In the genomic region with DNA sequence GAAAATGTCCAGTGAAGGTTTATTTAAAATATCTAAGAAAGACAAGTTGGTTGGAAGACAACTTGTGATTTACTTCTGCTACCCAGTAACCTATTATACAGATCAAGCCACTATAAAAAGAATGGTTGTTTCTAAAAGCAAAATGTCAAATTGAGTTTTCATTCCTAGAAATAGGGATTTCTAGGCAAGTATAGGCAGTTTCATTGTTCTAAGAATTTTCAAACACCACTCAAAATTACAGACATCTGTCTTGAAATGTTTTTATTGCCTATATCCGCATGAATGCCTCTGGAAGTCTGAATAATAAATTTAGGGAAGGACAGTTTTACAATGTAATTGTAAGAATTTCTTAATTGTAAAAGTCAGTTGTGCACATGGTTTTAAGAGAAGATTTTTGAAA, we compare ENCODE assay signal across 26 cellular contexts. TPM values are rescaled to one million over a fixed set of nuclear protein-coding genes. Genes with fewer than 3 reads are reported as not detected.
DNase-seq lines count a peak whose midpoint lies in the region; ATAC-seq and TF ChIP-seq lines count a peak whose summit lies in the region.
"Had no signal": no experiment of that assay in that cellular context is flagged by ENCODE, and none has a peak within 500 bp of the region (broad histone marks: within the 10 kb centered on the region; RNA-seq: fewer than 3 reads in every experiment).

No MANE protein-coding gene starts in this region.

- H3K9me3 ChIP-seq in Caco-2 (0 out of 2 replicates have a peak, but pooled peaks cover 3% of the 10 kb centered on the region), SK-N-MC (ENCODE audit: low read depth, low read length) (0 out of 2 replicates have a peak, but pooled peaks cover 3% of the 10 kb centered on the region)
- H3K9me3 ChIP-seq: A549 had no signal

- TF ChIP-seq CTCF in activated CD8-positive, alpha-beta T cell treated with anti-CD3 and anti-CD28 coated beads for 36 hours (IDR thresholded peaks at IDR 0.05), result no peak
- TF ChIP-seq CTCF in Caco-2 (IDR thresholded peaks at IDR 0.05; ENCODE audit: insufficient read depth in 1 of 2, low read depth in 1 of 2, low read length in 1 of 2, severe bottlenecking in 1 of 2, unreplicated experiment in 1 of 2), result no peak

- peak overlapping the region; percentile 47 for H3K27ac Mint-ChIP-seq in activated CD8-positive, alpha-beta T cell treated with anti-CD3 and anti-CD28 coated beads for 36 hours
- no peak overlapping the region for H3K27ac Mint-ChIP-seq in activated CD8-positive, alpha-beta T cell treated with anti-CD3 and anti-CD28 coated beads, Interleukin-2, amount 10 ng/mL, durations not matched to agents 7 days and 5 days
- H3K27ac Mint-ChIP-seq in Caco-2 (ENCODE audit: unreplicated experiment), result peak overlapping the region; percentile 57
- no peak overlapping the region for H3K27ac Mint-ChIP-seq in stimulated activated effector memory CD8-positive, alpha-beta T cell treated with anti-CD3 and anti-CD28 coated beads, Interleukin-12 subunit alpha, Interleukin-12 subunit beta, amount 100 ng/mL, for 72 hours
- H3K27ac Mint-ChIP-seq: B cell; CD4-positive, alpha-beta T cell; CD8-positive, alpha-beta T cell had no signal

- CTCF ChIA-PET in activated CD8-positive, alpha-beta T cell treated with anti-CD3 and anti-CD28 coated beads for 36 hours (lab: Charles Lee), result interaction anchor here (1.0 kb wide), 1 partner anchor 10 kb away, joined by 3 read pairs; no protein-coding TSS in a partner anchor
- CTCF ChIA-PET in activated CD8-positive, alpha-beta T cell treated with anti-CD3 and anti-CD28 coated beads, Interleukin-2, amount 10 ng/mL, durations not matched to agents 7 days and 5 days (lab: Charles Lee), result interaction anchor here (2.4 to 2.5 kb wide), 2 partner anchors 10 to 202 kb away, joined by 11 to 13 read pairs; no protein-coding TSS in a partner anchor
- CTCF ChIA-PET in Caco-2 (lab: Charles Lee), result no interaction called here
- CTCF ChIA-PET in HEK293T (lab: Yijun Ruan, JAX), result no interaction called here

- no peaks in the 10 kb centered on the region for H3K27me3 Mint-ChIP-seq in activated CD8-positive, alpha-beta T cell treated with anti-CD3 and anti-CD28 coated beads for 36 hours
- H3K27me3 Mint-ChIP-seq in activated CD8-positive, alpha-beta T cell treated with anti-CD3 and anti-CD28 coated beads, Interleukin-2, amount 10 ng/mL, durations not matched to agents 7 days and 5 days (ENCODE audit: low read depth), result no peaks in the 10 kb centered on the region
- no peaks in the 10 kb centered on the region for H3K27me3 Mint-ChIP-seq in Caco-2 (ENCODE audit: insufficient read depth, unreplicated experiment)
- H3K27me3 Mint-ChIP-seq: B cell; CD4-positive, alpha-beta T cell had no signal

- BruUV-seq in Caco-2 (replicated peaks; lab: Mats Ljungman, UMichigan), result no TSS peak

- H3K36me3 ChIP-seq in Caco-2 (ENCODE audit: control insufficient read depth, insufficient read depth, low read length), result no peaks in the 10 kb centered on the region
- peaks cover 87% of the 10 kb centered on the region for H3K36me3 ChIP-seq in SK-N-MC (ENCODE audit: insufficient read depth, low read length)

- H3K27me3 ChIP-seq in Caco-2 (replicated peaks; ENCODE audit: control insufficient read depth, insufficient read depth, low read length), result no peaks in the 10 kb centered on the region
- H3K27me3 ChIP-seq: BLaER1 treated with 17β-estradiol and CSF1 and Interleukin-3, amounts not matched to agents 10 nM and 100 nM had no signal

- H3K9me3 Mint-ChIP-seq in activated CD8-positive, alpha-beta T cell treated with anti-CD3 and anti-CD28 coated beads for 36 hours, result no peaks in the 10 kb centered on the region
- H3K9me3 Mint-ChIP-seq in activated CD8-positive, alpha-beta T cell treated with anti-CD3 and anti-CD28 coated beads, Interleukin-2, amount 10 ng/mL, durations not matched to agents 7 days and 5 days (ENCODE audit: insufficient read depth), result no peaks in the 10 kb centered on the region
- peaks cover 16% of the 10 kb centered on the region for H3K9me3 Mint-ChIP-seq in Caco-2 (ENCODE audit: unreplicated experiment)
- H3K9me3 Mint-ChIP-seq in stimulated activated effector memory CD8-positive, alpha-beta T cell treated with anti-CD3 and anti-CD28 coated beads, Interleukin-12 subunit alpha, Interleukin-12 subunit beta, amount 100 ng/mL, for 72 hours, result no peaks in the 10 kb centered on the region
- H3K9me3 Mint-ChIP-seq: CD4-positive, alpha-beta T cell; CD8-positive, alpha-beta T cell had no signal

- 0 out of 2 replicates have a peak overlapping the region, but pooled peaks have one; percentile 12 for H3K27ac ChIP-seq in SK-N-MC
- H3K27ac ChIP-seq: 22Rv1; A549; BLaER1 treated with 17β-estradiol and CSF1 and Interleukin-3, amounts not matched to agents 10 nM and 100 nM; C4-2B had no signal

- no peak overlapping the region for H3K4me3 Mint-ChIP-seq in activated CD8-positive, alpha-beta T cell treated with anti-CD3 and anti-CD28 coated beads for 36 hours
- no peak overlapping the region for H3K4me3 Mint-ChIP-seq in activated CD8-positive, alpha-beta T cell treated with anti-CD3 and anti-CD28 coated beads, Interleukin-2, amount 10 ng/mL, durations not matched to agents 7 days and 5 days
- no peak overlapping the region for H3K4me3 Mint-ChIP-seq in Caco-2 (ENCODE audit: unreplicated experiment)
- no peak overlapping the region for H3K4me3 Mint-ChIP-seq in stimulated activated effector memory CD8-positive, alpha-beta T cell treated with anti-CD3 and anti-CD28 coated beads, Interleukin-12 subunit alpha, Interleukin-12 subunit beta, amount 100 ng/mL, for 72 hours
- H3K4me3 Mint-ChIP-seq: B cell; CD4-positive, alpha-beta T cell; CD8-positive, alpha-beta T cell had no signal

- no peak for ATAC-seq in activated CD8-positive, alpha-beta T cell treated with anti-CD3 and anti-CD28 coated beads for 36 hours
- ATAC-seq in activated CD8-positive, alpha-beta T cell treated with anti-CD3 and anti-CD28 coated beads, Interleukin-2, amount 10 ng/mL, durations not matched to agents 7 days and 5 days, result no peak
- ATAC-seq in stimulated activated effector memory CD8-positive, alpha-beta T cell treated with anti-CD3 and anti-CD28 coated beads, Interleukin-12 subunit alpha, Interleukin-12 subunit beta, amount 100 ng/mL, for 72 hours, result no peak
- ATAC-seq: A549; CD8-positive, alpha-beta T cell; GM12878 had no signal

- H3K9ac ChIP-seq in SK-N-MC (ENCODE audit: insufficient read length), result no peak overlapping the region
- H3K9ac ChIP-seq: BLaER1 treated with 17β-estradiol and CSF1 and Interleukin-3, amounts not matched to agents 10 nM and 100 nM had no signal

- intact Hi-C loops in activated CD8-positive, alpha-beta T cell treated with anti-CD3 and anti-CD28 coated beads for 36 hours (cut with micrococcal nuclease), result no loop called here
- intact Hi-C loops in Caco-2 (cut with micrococcal nuclease; ENCODE audit: unreplicated experiment), result no loop called here

- DNase-seq in activated CD8-positive, alpha-beta T cell treated with anti-CD3 and anti-CD28 coated beads for 36 hours, result no peak
- DNase-seq in activated CD8-positive, alpha-beta T cell treated with anti-CD3 and anti-CD28 coated beads, Interleukin-2, amount 10 ng/mL, durations not matched to agents 7 days and 5 days, result no peak
- DNase-seq in Caco-2 (no peak), HEK293T (ENCODE audit: extremely low spot score) (no peak), SK-N-MC (ENCODE audit: low read depth, low spot score) (no peak)
- DNase-seq in activated CD4-positive, alpha-beta T cell treated with anti-CD3 and anti-CD28 coated beads, Interleukin-2, amount 50 U/mL, for 1 hour, result no peak
- DNase-seq in stimulated activated effector memory CD8-positive, alpha-beta T cell treated with anti-CD3 and anti-CD28 coated beads, Interleukin-12 subunit alpha, Interleukin-12 subunit beta, amount 100 ng/mL, for 72 hours (ENCODE audit: low spot score in 2 of 2), result no peak
- DNase-seq in activated CD4-positive, alpha-beta T cell treated with anti-CD3 and anti-CD28 coated beads, Interleukin-2, amount 50 U/mL, for 48 hours, result no peak
- DNase-seq: AML-193; CD4-positive, alpha-beta T cell; CD8-positive, alpha-beta T cell; DMS 273 treated with DMSO at 0.1 percent for 48 hours; DMS153; DMS53; DMS79; DND-41; EL; GDM1 had no signal

- H3K4me1 ChIP-seq in Caco-2, result peaks cover 48% of the 10 kb centered on the region
- H3K4me1 ChIP-seq: A549; BLaER1 treated with 17β-estradiol and CSF1 and Interleukin-3, amounts not matched to agents 10 nM and 100 nM had no signal

- H3K4me3 ChIP-seq in Caco-2 (ENCODE audit: low read depth, low read length) (no peak overlapping the region), SK-N-MC (no peak overlapping the region)
- H3K4me3 ChIP-seq: A549; BLaER1 treated with 17β-estradiol and CSF1 and Interleukin-3, amounts not matched to agents 10 nM and 100 nM; GM12878 had no signal

- H3K36me3 Mint-ChIP-seq in activated CD8-positive, alpha-beta T cell treated with anti-CD3 and anti-CD28 coated beads for 36 hours (ENCODE audit: low read depth), result peaks cover 53% of the 10 kb centered on the region
- peaks cover 61% of the 10 kb centered on the region for H3K36me3 Mint-ChIP-seq in activated CD8-positive, alpha-beta T cell treated with anti-CD3 and anti-CD28 coated beads, Interleukin-2, amount 10 ng/mL, durations not matched to agents 7 days and 5 days (ENCODE audit: low read depth)
- peaks cover 60% of the 10 kb centered on the region for H3K36me3 Mint-ChIP-seq in Caco-2 (ENCODE audit: insufficient read depth, unreplicated experiment)
- H3K36me3 Mint-ChIP-seq in stimulated activated effector memory CD8-positive, alpha-beta T cell treated with anti-CD3 and anti-CD28 coated beads, Interleukin-12 subunit alpha, Interleukin-12 subunit beta, amount 100 ng/mL, for 72 hours, result peaks cover 98% of the 10 kb centered on the region

- POLR2A ChIA-PET in activated CD8-positive, alpha-beta T cell treated with anti-CD3 and anti-CD28 coated beads for 36 hours (lab: Charles Lee), result interaction anchor here (0.6 kb wide), 1 partner anchor 36 kb away, joined by 3 read pairs; no protein-coding TSS in a partner anchor
- POLR2A ChIA-PET in activated CD8-positive, alpha-beta T cell treated with anti-CD3 and anti-CD28 coated beads, Interleukin-2, amount 10 ng/mL, durations not matched to agents 7 days and 5 days (lab: Charles Lee), result no interaction called here
- POLR2A ChIA-PET in Caco-2 (lab: Charles Lee) (no interaction called here), HEK293T (lab: Yijun Ruan, JAX) (no interaction called here)

- peaks cover 23% of the 10 kb centered on the region for H3K4me1 Mint-ChIP-seq in activated CD8-positive, alpha-beta T cell treated with anti-CD3 and anti-CD28 coated beads for 36 hours (ENCODE audit: low read depth)
- H3K4me1 Mint-ChIP-seq in activated CD8-positive, alpha-beta T cell treated with anti-CD3 and anti-CD28 coated beads, Interleukin-2, amount 10 ng/mL, durations not matched to agents 7 days and 5 days (ENCODE audit: low read depth), result peaks cover 12% of the 10 kb centered on the region
- H3K4me1 Mint-ChIP-seq in Caco-2 (ENCODE audit: low read depth, unreplicated experiment), result peaks cover 31% of the 10 kb centered on the region
- H3K4me1 Mint-ChIP-seq in stimulated activated effector memory CD8-positive, alpha-beta T cell treated with anti-CD3 and anti-CD28 coated beads, Interleukin-12 subunit alpha, Interleukin-12 subunit beta, amount 100 ng/mL, for 72 hours, result peaks cover 11% of the 10 kb centered on the region
- H3K4me1 Mint-ChIP-seq: B cell had no signal

RNA-seq across cellular contexts. Expression of a gene that starts 8.6 kb away (rescaled TPM):
- 10 to 100 TPM; 54.0 to 60.9 TPM for total RNA-seq in activated CD8-positive, alpha-beta T cell treated with anti-CD3 and anti-CD28 coated beads for 36 hours
- 10 to 100 TPM; 49.9 to 51.0 TPM for total RNA-seq in activated CD8-positive, alpha-beta T cell treated with anti-CD3 and anti-CD28 coated beads, Interleukin-2, amount 10 ng/mL, durations not matched to agents 7 days and 5 days
- total RNA-seq in Caco-2 (2022), result 40.9 and 42.6 TPM in 2 replicates

RNA-seq across cellular contexts. Expression of a gene that starts 20.0 kb away (rescaled TPM):
- not detected for total RNA-seq in activated CD8-positive, alpha-beta T cell treated with anti-CD3 and anti-CD28 coated beads for 36 hours
- not detected for total RNA-seq in activated CD8-positive, alpha-beta T cell treated with anti-CD3 and anti-CD28 coated beads, Interleukin-2, amount 10 ng/mL, durations not matched to agents 7 days and 5 days
- total RNA-seq in Caco-2 (2022), result 16.8 and 16.9 TPM in 2 replicates
- total RNA-seq: Daoy, G401 had no signal

Comparison
In these comparisons a context has a peak if more than half of its experiments do, and no peak if none do; other contexts are left out.
1. H3K27ac Mint-ChIP-seq: peak in activated CD8-positive, alpha-beta T cell treated with anti-CD3 and anti-CD28 coated beads for 36 hours (single experiment) and Caco-2 (single experiment); none in activated CD8-positive, alpha-beta T cell treated with anti-CD3 and anti-CD28 coated beads, Interleukin-2, amount 10 ng/mL, durations not matched to agents 7 days and 5 days (single experiment) and stimulated activated effector memory CD8-positive, alpha-beta T cell treated with anti-CD3 and anti-CD28 coated beads, Interleukin-12 subunit alpha, Interleukin-12 subunit beta, amount 100 ng/mL, for 72 hours (single experiment).
2. RNA of a gene that starts 20.0 kb away (total RNA-seq): 16.8 to 16.9 TPM in Caco-2; not detected in activated CD8-positive, alpha-beta T cell treated with anti-CD3 and anti-CD28 coated beads, Interleukin-2, amount 10 ng/mL, durations not matched to agents 7 days and 5 days and not detected in activated CD8-positive, alpha-beta T cell treated with anti-CD3 and anti-CD28 coated beads for 36 hours; every median in the first group is over 10 times any median in the second.
3. CTCF ChIA-PET loops: an anchor here in activated CD8-positive, alpha-beta T cell treated with anti-CD3 and anti-CD28 coated beads for 36 hours (1.0 kb wide) and activated CD8-positive, alpha-beta T cell treated with anti-CD3 and anti-CD28 coated beads, Interleukin-2, amount 10 ng/mL, durations not matched to agents 7 days and 5 days (2.4 to 2.5 kb wide); none called in Caco-2 and HEK293T.